Comparison of ENCODE assay signal across 36 cellular contexts in genomic region chr2:100179806-100180205, GRCh38.
"Had no signal": no experiment of that assay in that cellular context is flagged by ENCODE, and none has a peak within 500 bp of the region (broad histone marks: within the 10 kb centered on the region; RNA-seq: fewer than 3 reads in every experiment).

No MANE protein-coding gene starts in this region.

- H3K36me3 Mint-ChIP-seq: activated CD4-positive, alpha-beta memory T cell treated with anti-CD3 and anti-CD28 coated beads for 36 hours; activated naive CD4-positive, alpha-beta T cell treated with anti-CD3 and anti-CD28 coated beads, Interleukin-2, amount 50 U/mL, for 72 hours; activated naive CD8-positive, alpha-beta T cell treated with anti-CD3 and anti-CD28 coated beads for 36 hours had no signal

- H3K27me3 ChIP-seq: adrenal gland, body of pancreas, brain microvascular endothelial cell, breast epithelium had no signal

- H3K4me3 Mint-ChIP-seq: activated B cell treated with CpG ODN at 0.5 μM for 24 hours; activated CD4-positive, alpha-beta memory T cell treated with anti-CD3 and anti-CD28 coated beads for 36 hours; activated CD4-positive, alpha-beta T cell treated with anti-CD3 and anti-CD28 coated beads, Interleukin-2, amount 10 ng/mL, durations not matched to agents 24 days and 14 days; activated CD8-positive, alpha-beta T cell treated with anti-CD3 and anti-CD28 coated beads for 36 hours; activated naive CD4-positive, alpha-beta T cell treated with anti-CD3 and anti-CD28 coated beads for 36 hours; activated naive CD8-positive, alpha-beta T cell treated with anti-CD3 and anti-CD28 coated beads for 36 hours; activated T-cell treated with anti-CD3 and anti-CD28 coated beads, Interleukin-2, amount 50 U/mL, for 4 hours; activated T-cell treated with anti-CD3 and anti-CD28 coated beads, Interleukin-2, amount 50 U/mL, for 72 hours; activated T-helper 1 cell treated with anti-CD3 and anti-CD28 coated beads, Interleukin-12 subunit alpha, Interleukin-12 subunit beta, Interleukin-2, Interleukin-4 antibody, amounts not matched to agents 30 ng/mL and 10 ng/mL and 1 ng/mL, durations not matched to agents 14 hours and 24 hours and 36 hours; activated T-helper 17 cell treated with anti-CD3 and anti-CD28 coated beads, Interleukin-2, amount 50 U/mL, for 72 hours; T-helper 1 cell treated with Interleukin-12 subunit alpha and Interleukin-12 subunit beta and Interleukin-4 antibody, amounts not matched to agents 30 μg/mL and 1 μg/mL, for 36 hours; T-helper 2 cell treated with Interferon-gamma antibody and Interleukin-4, amounts not matched to agents 5 μg/mL and 100 μg/mL, for 36 hours had no signal

- H3K9me3 ChIP-seq: adrenal gland, body of pancreas, breast epithelium had no signal

- H3K27me3 Mint-ChIP-seq: activated B cell treated with CpG ODN at 0.5 μM for 24 hours; activated CD4-positive, alpha-beta T cell treated with anti-CD3 and anti-CD28 coated beads, Interleukin-2, amount 10 ng/mL, durations not matched to agents 24 days and 14 days; activated CD8-positive, alpha-beta T cell treated with anti-CD3 and anti-CD28 coated beads for 36 hours; activated naive CD8-positive, alpha-beta T cell treated with anti-CD3 and anti-CD28 coated beads for 36 hours; activated T-helper 17 cell treated with anti-CD3 and anti-CD28 coated beads, Interleukin-2, amount 50 U/mL, for 72 hours had no signal

- H3K27ac Mint-ChIP-seq: activated B cell treated with CpG ODN at 0.5 μM for 24 hours; activated CD4-positive, alpha-beta memory T cell treated with anti-CD3 and anti-CD28 coated beads for 36 hours; activated CD4-positive, alpha-beta T cell treated with anti-CD3 and anti-CD28 coated beads, Interleukin-2, amount 10 ng/mL, durations not matched to agents 24 days and 14 days; activated CD8-positive, alpha-beta T cell treated with anti-CD3 and anti-CD28 coated beads for 36 hours; activated naive CD4-positive, alpha-beta T cell treated with anti-CD3 and anti-CD28 coated beads for 36 hours; activated naive CD8-positive, alpha-beta T cell treated with anti-CD3 and anti-CD28 coated beads for 36 hours; activated T-cell treated with anti-CD3 and anti-CD28 coated beads, Interleukin-2, amount 50 U/mL, for 72 hours; activated T-helper 1 cell treated with anti-CD3 and anti-CD28 coated beads, Interleukin-12 subunit alpha, Interleukin-12 subunit beta, Interleukin-2, Interleukin-4 antibody, amounts not matched to agents 30 ng/mL and 10 ng/mL and 1 ng/mL, durations not matched to agents 14 hours and 24 hours and 36 hours; activated T-helper 17 cell treated with anti-CD3 and anti-CD28 coated beads, Interleukin-2, amount 50 U/mL, for 72 hours; T-helper 1 cell treated with Interleukin-12 subunit alpha and Interleukin-12 subunit beta and Interleukin-4 antibody, amounts not matched to agents 30 μg/mL and 1 μg/mL, for 36 hours; T-helper 2 cell treated with Interferon-gamma antibody and Interleukin-4, amounts not matched to agents 5 μg/mL and 100 μg/mL, for 36 hours had no signal

- H3K4me1 Mint-ChIP-seq: activated CD4-positive, alpha-beta T cell treated with anti-CD3 and anti-CD28 coated beads, Interleukin-2, amount 10 ng/mL, durations not matched to agents 24 days and 14 days; activated naive CD8-positive, alpha-beta T cell treated with anti-CD3 and anti-CD28 coated beads for 36 hours; activated T-helper 17 cell treated with anti-CD3 and anti-CD28 coated beads, Interleukin-2, amount 50 U/mL, for 72 hours had no signal

- DNase-seq: activated B cell treated with CpG ODN at 0.5 μM for 24 hours; activated CD4-positive, alpha-beta memory T cell treated with anti-CD3 and anti-CD28 coated beads for 36 hours; activated CD4-positive, alpha-beta T cell treated with anti-CD3 and anti-CD28 coated beads for 4 hours; activated CD4-positive, alpha-beta T cell treated with anti-CD3 and anti-CD28 coated beads, Interleukin-2, amount 10 ng/mL, durations not matched to agents 24 days and 14 days; activated CD4-positive, alpha-beta T cell treated with anti-CD3 and anti-CD28 coated beads, Interleukin-2, amount 50 U/mL, for 1 hour; activated CD4-positive, alpha-beta T cell treated with anti-CD3 and anti-CD28 coated beads, Interleukin-2, amount 50 U/mL, for 4 hours; activated CD4-positive, CD25-positive, alpha-beta regulatory T cell treated with anti-CD3 and anti-CD28 coated beads, Interleukin-2, amount 50 U/mL, for 72 hours; activated CD8-positive, alpha-beta memory T cell treated with anti-CD3 and anti-CD28 coated beads, Interleukin-2, amount 50 U/mL, for 4 hours; activated CD8-positive, alpha-beta T cell treated with anti-CD3 and anti-CD28 coated beads for 36 hours; activated effector memory CD4-positive, alpha-beta T cell treated with anti-CD3 and anti-CD28 coated beads, Interleukin-2, amount 50 U/mL, for 16 hours; activated gamma-delta T cell treated with Interleukin-2 at 50 U/mL for 16 hours; activated naive CD4-positive, alpha-beta T cell; activated naive CD4-positive, alpha-beta T cell treated with anti-CD3 and anti-CD28 coated beads for 36 hours; activated naive CD4-positive, alpha-beta T cell treated with anti-CD3 and anti-CD28 coated beads, Interleukin-2, amount 50 U/mL, for 16 hours; activated naive CD8-positive, alpha-beta T cell treated with anti-CD3 and anti-CD28 coated beads for 36 hours; activated T-cell treated with anti-CD3 and anti-CD28 coated beads for 4 hours; activated T-cell treated with anti-CD3 and anti-CD28 coated beads, Interleukin-2, amount 50 U/mL, for 1 hour; activated T-cell treated with anti-CD3 and anti-CD28 coated beads, Interleukin-2, amount 50 U/mL, for 4 hours; activated T-cell treated with anti-CD3 and anti-CD28 coated beads, Interleukin-2, amount 50 U/mL, for 72 hours; adrenal gland; amniotic stem cell; aorta; body of pancreas; brain microvascular endothelial cell; central memory CD4-positive, alpha-beta T cell; T-helper 2 cell; T-helper 9 cell had no signal

- H3K4me1 ChIP-seq: adrenal gland, body of pancreas, breast epithelium had no signal

- H3K36me3 ChIP-seq: adrenal gland, brain microvascular endothelial cell, breast epithelium had no signal

- H3K4me3 ChIP-seq: adrenal gland, body of pancreas, breast epithelium had no signal

- H3K9me3 Mint-ChIP-seq: activated CD4-positive, alpha-beta memory T cell treated with anti-CD3 and anti-CD28 coated beads for 36 hours; activated CD4-positive, alpha-beta T cell treated with anti-CD3 and anti-CD28 coated beads, Interleukin-2, amount 10 ng/mL, durations not matched to agents 24 days and 14 days; activated CD8-positive, alpha-beta T cell treated with anti-CD3 and anti-CD28 coated beads for 36 hours; activated naive CD4-positive, alpha-beta T cell treated with anti-CD3 and anti-CD28 coated beads for 36 hours; activated naive CD4-positive, alpha-beta T cell treated with anti-CD3 and anti-CD28 coated beads, Interleukin-2, amount 50 U/mL, for 72 hours; activated naive CD8-positive, alpha-beta T cell treated with anti-CD3 and anti-CD28 coated beads for 36 hours; activated T-cell treated with anti-CD3 and anti-CD28 coated beads, Interleukin-2, amount 50 U/mL, for 4 hours; activated T-cell treated with anti-CD3 and anti-CD28 coated beads, Interleukin-2, amount 50 U/mL, for 72 hours; activated T-helper 1 cell treated with anti-CD3 and anti-CD28 coated beads, Interleukin-12 subunit alpha, Interleukin-12 subunit beta, Interleukin-2, Interleukin-4 antibody, amounts not matched to agents 30 ng/mL and 10 ng/mL and 1 ng/mL, durations not matched to agents 14 hours and 24 hours and 36 hours; activated T-helper 17 cell treated with anti-CD3 and anti-CD28 coated beads, Interleukin-2, amount 50 U/mL, for 72 hours; T-helper 1 cell treated with Interleukin-12 subunit alpha and Interleukin-12 subunit beta and Interleukin-4 antibody, amounts not matched to agents 30 μg/mL and 1 μg/mL, for 36 hours; T-helper 2 cell treated with Interferon-gamma antibody and Interleukin-4, amounts not matched to agents 5 μg/mL and 100 μg/mL, for 36 hours had no signal

- H3K27ac ChIP-seq: adrenal gland, body of pancreas, brain microvascular endothelial cell, breast epithelium, VCaP had no signal

- FAIRE-seq: astrocyte, TTC549 had no signal
